8 cellular contexts compared by ENCODE assay signal in the genomic region with DNA sequence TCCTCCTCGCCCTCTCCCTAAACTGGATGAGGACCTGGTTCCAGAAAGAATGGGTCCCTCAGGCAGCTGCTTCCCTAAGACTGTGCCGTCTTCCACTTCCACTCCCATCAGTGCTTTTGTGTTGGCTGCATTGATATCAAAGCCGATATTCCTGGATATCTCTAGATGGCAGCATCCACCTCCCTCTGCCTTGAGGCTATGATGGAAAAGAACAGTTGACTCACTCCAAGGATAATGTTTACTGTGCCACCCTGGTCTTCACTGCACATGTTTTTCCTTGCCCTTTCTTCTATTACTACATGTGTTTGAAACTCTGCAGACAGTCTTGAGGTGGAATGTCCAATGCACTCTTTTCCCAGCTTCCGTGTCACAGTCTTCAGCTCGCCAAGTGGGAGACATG.
DNase-seq lines count a peak whose midpoint lies in the region; ATAC-seq and TF ChIP-seq lines count a peak whose summit lies in the region.

No MANE protein-coding gene starts in this region.

- ATAC-seq in RWPE2 (ENCODE audit: low read depth) (peak; percentile 98), sciatic nerve (peak; percentile 91), HG02678 (IDR thresholded peaks at IDR 0.05; ENCODE audit: unreplicated experiment) (no peak), HG02642 (IDR thresholded peaks at IDR 0.05; ENCODE audit: poor library complexity, unreplicated experiment) (no peak)

- TF ChIP-seq CTCF in RWPE2 (IDR thresholded peaks at IDR 0.05; ENCODE audit: poor library complexity, severe bottlenecking) (peak; percentile 97), GM10266 (IDR thresholded peaks at IDR 0.05; ENCODE audit: control insufficient read depth, insufficient read depth, low read depth, missing control alignments) (no peak)

- H3K4me1 ChIP-seq in HAP-1 (no peaks in the 10 kb centered on the region), RWPE2 (ENCODE audit: insufficient read depth, poor library complexity, severe bottlenecking) (peaks cover 3% of the 10 kb centered on the region)

- H3K27ac ChIP-seq in RWPE2 (ENCODE audit: poor library complexity, severe bottlenecking), result no peak overlapping the region

- H3K9me3 ChIP-seq in HAP-1 (no peaks in the 10 kb centered on the region), RWPE2 (ENCODE audit: severe bottlenecking) (no peaks in the 10 kb centered on the region)

- intact Hi-C loops in sciatic nerve (cut with DNase I), result no loop called here

- H3K27me3 ChIP-seq in HAP-1 (ENCODE audit: low read depth), result peaks cover 87% of the 10 kb centered on the region
- H3K27me3 ChIP-seq in RWPE2 (ENCODE audit: insufficient read depth, poor library complexity, severe bottlenecking), result peaks cover 4% of the 10 kb centered on the region

- peak; percentile 32 to 38 for DNase-seq in HAP-1 (ENCODE audit: low spot score in 2 of 2)
- DNase-seq in RWPE2 (ENCODE audit: low spot score), result no peak
- peak; percentile 43 for DNase-seq in fibroblast of the conjunctiva (ENCODE audit: low read depth)
- DNase-seq in sciatic nerve (ENCODE audit: low spot score), result no peak
- DNase-seq in GM10266 (ENCODE audit: extremely low spot score), result no peak
- no peak for DNase-seq in activated CD8-positive, alpha-beta memory T cell treated with anti-CD3 and anti-CD28 coated beads, Interleukin-2, amount 50 U/mL, for 48 hours

- no peak overlapping the region for H3K4me3 ChIP-seq in HAP-1
- no peak overlapping the region for H3K4me3 ChIP-seq in RWPE2 (ENCODE audit: severe bottlenecking)

- H3K36me3 ChIP-seq in HAP-1 (replicated peaks), result no peaks in the 10 kb centered on the region
- no peaks in the 10 kb centered on the region for H3K36me3 ChIP-seq in RWPE2 (ENCODE audit: low read depth)

- in situ Hi-C loops in HAP-1 (cut with MboI; ENCODE audit: low sequenced_read_pairs), result loop anchor here (25.0 kb wide), 1 partner anchor 405 kb away; no protein-coding TSS in a partner anchor

Comparison
In these comparisons a context has a peak if more than half of its experiments do, and no peak if none do; other contexts are left out.
1. DNase-seq: peak in HAP-1 (2 of 2) and fibroblast of the conjunctiva (single experiment); none in RWPE2 (single experiment), sciatic nerve (single experiment), GM10266 (single experiment) and activated CD8-positive, alpha-beta memory T cell treated with anti-CD3 and anti-CD28 coated beads, Interleukin-2, amount 50 U/mL, for 48 hours (single experiment).
2. ATAC-seq: peak in RWPE2 (single experiment) and sciatic nerve (single experiment); none in HG02678 (single experiment) and HG02642 (single experiment).